Comparison of ENCODE assay signal across 1 cellular context in genomic region chr1:45750298-45751038, GRCh38.
TF ChIP-seq lines count a peak whose summit lies in the region.

TSS of gene IPP (minus strand) at chr1:45750653. CDS start at chr1:45746411, 4,242 bp downstream.

TF ChIP-seq in HEK293, 187 proteins besides CTCF, POLR2A, EP300 and RAD21 (continued from another document):
- TF ChIP-seq HIC1 (tag by site-specific recombination; IDR thresholded peaks at IDR 0.05) (peak; percentile 73; the same call in 1 of the 2 replicates), ZNF501 (tag by site-specific recombination; IDR thresholded peaks at IDR 0.05) (peak; percentile 90), ZNF629 (tag by site-specific recombination; IDR thresholded peaks at IDR 0.05) (peak; percentile 74), ZNF530 (tag by site-specific recombination; IDR thresholded peaks at IDR 0.05; ENCODE audit: low read depth) (peak; percentile 100), FEZF1 (tag by site-specific recombination; IDR thresholded peaks at IDR 0.05) (no peak), ZNF10 (tag by site-specific recombination; IDR thresholded peaks at IDR 0.05) (peak; percentile 32), TRIM28 (IDR thresholded peaks at IDR 0.05; ENCODE audit: borderline replicate concordance, low read length) (peak; percentile 96), ZNF521 (tag by site-specific recombination; IDR thresholded peaks at IDR 0.05) (no peak), ZNF335 (tag by site-specific recombination; conservative IDR thresholded peaks at IDR 0.05) (peak; percentile 86), ZNF292 (tag by site-specific recombination; IDR thresholded peaks at IDR 0.05; ENCODE audit: borderline replicate concordance, low read depth) (no peak), ZNF776 (tag by site-specific recombination; IDR thresholded peaks at IDR 0.05; ENCODE audit: borderline replicate concordance) (no peak), REPIN1 (tag by site-specific recombination; IDR thresholded peaks at IDR 0.05; ENCODE audit: low read depth) (0 out of 2 replicates have a peak, but pooled peaks have one; percentile 20), KLF10 (tag by site-specific recombination; IDR thresholded peaks at IDR 0.05) (no peak), SETDB1 (IDR thresholded peaks at IDR 0.05; ENCODE audit: insufficient read length, low read length) (peak; percentile 36), SP2 (tag by site-specific recombination; IDR thresholded peaks at IDR 0.05) (peak; percentile 93), WT1 (tag by site-specific recombination; IDR thresholded peaks at IDR 0.05) (peak; percentile 57; the same call in 1 of the 2 replicates), ZNF600 (tag by site-specific recombination; IDR thresholded peaks at IDR 0.05) (peak; percentile 91), ZNF610 (tag by site-specific recombination; IDR thresholded peaks at IDR 0.05; ENCODE audit: borderline replicate concordance) (peak; percentile 67), ZSCAN16 (tag by site-specific recombination; IDR thresholded peaks at IDR 0.05) (0 out of 2 replicates have a peak, but pooled peaks have one; percentile 30), ZNF341 (tag by site-specific recombination; IDR thresholded peaks at IDR 0.05; ENCODE audit: low read depth) (peak; percentile 82), BCL6B (tag by site-specific recombination; IDR thresholded peaks at IDR 0.05) (no peak), ZNF132 (tag by site-specific recombination; IDR thresholded peaks at IDR 0.05; ENCODE audit: borderline replicate concordance) (no peak), ZXDB (tag by site-specific recombination; IDR thresholded peaks at IDR 0.05) (peak; percentile 78), PRDM4 (tag by site-specific recombination; IDR thresholded peaks at IDR 0.05) (peak; percentile 47; the same call in 1 of the 2 replicates), KLF9 (tag by site-specific recombination; IDR thresholded peaks at IDR 0.05; ENCODE audit: low read depth) (no peak), ZNF654 (tag by site-specific recombination; IDR thresholded peaks at IDR 0.05; ENCODE audit: low read depth) (peak; percentile 24; the same call in 1 of the 2 replicates), ZNF768 (tag by site-specific recombination; IDR thresholded peaks at IDR 0.05) (peak; percentile 25; the same call in 1 of the 2 replicates), IKZF3 (tag by site-specific recombination; IDR thresholded peaks at IDR 0.05) (peak; percentile 81), ZBTB6 (tag by site-specific recombination; IDR thresholded peaks at IDR 0.05) (0 out of 2 replicates have a peak, but pooled peaks have one; percentile 30), ZNF701 (tag by site-specific recombination; IDR thresholded peaks at IDR 0.05) (no peak), EGR2 (tag by site-specific recombination; IDR thresholded peaks at IDR 0.05; ENCODE audit: low read depth) (peak; percentile 77), ZSCAN30 (tag by site-specific recombination; IDR thresholded peaks at IDR 0.05) (peak; percentile 95), ZBTB20 (tag by site-specific recombination; IDR thresholded peaks at IDR 0.05) (peak; percentile 69), ZNF146 (tag by site-specific recombination; IDR thresholded peaks at IDR 0.05) (peak; percentile 4; the same call in 1 of the 2 replicates), ZNF394 (tag by site-specific recombination; IDR thresholded peaks at IDR 0.05; ENCODE audit: borderline replicate concordance) (peak; percentile 67; the same call in 1 of the 2 replicates), ZIC2 (tag by site-specific recombination; IDR thresholded peaks at IDR 0.05) (0 out of 2 replicates have a peak, but pooled peaks have one; percentile 20), ZBTB11 (tag by site-specific recombination; conservative IDR thresholded peaks at IDR 0.05; ENCODE audit: low read depth) (peak; percentile 68), ZBTB48 (tag by site-specific recombination; IDR thresholded peaks at IDR 0.05) (peak; percentile 72; the same call in 1 of the 2 replicates), ZBTB21 (tag by site-specific recombination; IDR thresholded peaks at IDR 0.05) (peak; percentile 8; the same call in 1 of the 2 replicates)
